Comparison of ENCODE assay signal across 25 cellular contexts in the genomic region with DNA sequence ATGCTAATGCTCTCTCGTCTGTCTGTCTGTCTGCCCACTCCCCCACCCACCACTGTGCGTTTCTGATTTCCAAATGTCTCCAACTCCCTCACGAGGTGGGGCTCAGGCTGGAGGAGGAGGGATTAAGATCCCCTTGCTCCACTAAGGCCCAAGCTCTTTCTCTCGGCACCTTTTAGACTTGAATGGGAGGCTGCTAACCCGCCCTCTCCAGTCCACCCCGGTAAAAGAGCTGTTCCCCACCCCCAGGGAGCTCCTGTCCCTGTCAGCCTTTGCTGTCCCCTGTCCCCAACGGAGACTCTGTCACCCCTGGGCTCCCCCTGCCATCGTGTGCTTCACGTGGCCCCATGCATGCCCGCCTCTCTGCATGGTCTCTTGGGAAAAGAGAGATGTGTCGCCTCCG.
DNase-seq lines count a peak whose midpoint lies in the region; ATAC-seq, FAIRE-seq and TF ChIP-seq lines count a peak whose summit lies in the region.
"Had no signal": no experiment of that assay in that cellular context is flagged by ENCODE, and none has a peak within 500 bp of the region (broad histone marks: within the 10 kb centered on the region; RNA-seq: fewer than 3 reads in every experiment).

No MANE protein-coding gene starts in this region.

- no peak for FAIRE-seq in H1 (lab: Jason Lieb, UNC)
- FAIRE-seq: GM18507 had no signal

- peak overlapping the region; percentile 34 to 88 (median 61); a peak in 20 of 22 replicates for H3K4me2 ChIP-seq in BLaER1 treated with 17β-estradiol and CSF1 and Interleukin-3, amounts not matched to agents 10 nM and 100 nM
- H3K4me2 ChIP-seq in H1 (ENCODE audit: insufficient read depth in 1 of 2, low read depth in 2 of 2, low read length in 2 of 2), result peak overlapping the region; percentile 0 to 49; a peak in 3 of 4 replicates
- no peak overlapping the region for H3K4me2 ChIP-seq in trophoblast cell (ENCODE audit: low read length)

- no peaks in the 10 kb centered on the region for H3K23me2 ChIP-seq in H1 (ENCODE audit: low read depth, low read length)

- no peaks in the 10 kb centered on the region for H3K9me3 ChIP-seq in BLaER1 treated with 17β-estradiol and CSF1 and Interleukin-3, amounts not matched to agents 10 nM and 100 nM (replicated peaks in 1 of 11)
- no peaks in the 10 kb centered on the region for H3K9me3 ChIP-seq in HUES6 (ENCODE audit: control insufficient read depth, insufficient read depth, low read depth, low read length)
- no peaks in the 10 kb centered on the region for H3K9me3 ChIP-seq in H1 (ENCODE audit: insufficient read depth in 2 of 2, low read depth in 1 of 2, low read length in 1 of 2)
- H3K9me3 ChIP-seq in trophoblast cell (ENCODE audit: insufficient read depth, low read depth, low read length), result no peaks in the 10 kb centered on the region
- H3K9me3 ChIP-seq in gastrocnemius medialis, result no peaks in the 10 kb centered on the region
- H3K9me3 ChIP-seq: esophagus muscularis mucosa, gastroesophageal sphincter, right atrium auricular region had no signal

- TF ChIP-seq EP300 in H1 (IDR thresholded peaks at IDR 0.05; ENCODE audit: borderline replicate concordance in 1 of 2, low read depth in 2 of 2, low read length in 2 of 2), result no peak

- H3K79me2 ChIP-seq in H1 (ENCODE audit: control insufficient read depth in 1 of 2, insufficient read depth in 2 of 2, low read length in 2 of 2), result no peaks in the 10 kb centered on the region
- peaks cover 2% of the 10 kb centered on the region for H3K79me2 ChIP-seq in trophoblast cell (ENCODE audit: control insufficient read depth, insufficient read depth, low read length, poor library complexity)

- H3K4me1 ChIP-seq in BLaER1 treated with 17β-estradiol and CSF1 and Interleukin-3, amounts not matched to agents 10 nM and 100 nM, result peaks cover 36 to 66% (median 48%) of the 10 kb centered on the region in 10 experiments
- H3K4me1 ChIP-seq in HUES6 (ENCODE audit: control insufficient read depth, insufficient read depth, low read length) (peaks cover 39% of the 10 kb centered on the region), H1 (replicated peaks in 1 of 4; ENCODE audit: control insufficient read depth in 3 of 4, insufficient read depth in 4 of 4, low read length in 3 of 4) (peaks cover 0 to 33% (median 22%) of the 10 kb centered on the region in 4 experiments; a peak in 6 of 7 replicates), trophoblast cell (ENCODE audit: control insufficient read depth in 1 of 2, insufficient read depth in 2 of 2, low read length in 2 of 2) (peaks cover 34 to 46% of the 10 kb centered on the region in 2 experiments), gastrocnemius medialis (no peaks in the 10 kb centered on the region)
- H3K4me1 ChIP-seq: right atrium auricular region had no signal

- peak overlapping the region; percentile 37 for H4K5ac ChIP-seq in H1 (ENCODE audit: insufficient read length, low read depth, low read length)

- H3K56ac ChIP-seq in H1 (replicated peaks; ENCODE audit: insufficient read length, low read depth, low read length), result no peak overlapping the region

- no peak overlapping the region for H2BK120ac ChIP-seq in H1 (replicated peaks; ENCODE audit: low read depth, low read length)
- peak overlapping the region; percentile 92 for H2BK120ac ChIP-seq in trophoblast cell (ENCODE audit: insufficient read depth, low read length, poor library complexity)

- no peak for TF ChIP-seq CTCF in H1 (IDR thresholded peaks at IDR 0.05; ENCODE audit: control extremely low read depth in 1 of 3, insufficient read depth in 1 of 3, low read depth in 1 of 3, low read length in 3 of 3)
- no peak for TF ChIP-seq CTCF in gastrocnemius medialis (IDR thresholded peaks at IDR 0.05 in 4 of 5, conservative IDR thresholded peaks at IDR 0.05 in 1 of 5)

- POLR2A ChIA-PET in H1 (lab: Charles Lee; ENCODE audit: partially characterized antibody), result no interaction called here
- POLR2A ChIA-PET in activated CD4-positive, alpha-beta memory T cell treated with anti-CD3 and anti-CD28 coated beads for 36 hours (lab: Charles Lee), result no interaction called here

- CTCF ChIA-PET in H1 (lab: Charles Lee; ENCODE audit: partially characterized antibody), result interaction anchor here (0.7 to 5.9 kb wide), 6 partner anchors 9 to 19 kb away, joined by 3 to 48 read pairs (median 4); no protein-coding TSS in a partner anchor
- CTCF ChIA-PET in activated CD4-positive, alpha-beta memory T cell treated with anti-CD3 and anti-CD28 coated beads for 36 hours (lab: Charles Lee), result no interaction called here

- H3K9ac ChIP-seq in BLaER1 treated with 17β-estradiol and CSF1 and Interleukin-3, amounts not matched to agents 10 nM and 100 nM, result peak overlapping the region in 8 of 11 experiments; percentile 31 to 64 (median 50); a peak in 10 of 22 replicates
- peak overlapping the region; percentile 59 for H3K9ac ChIP-seq in HUES6 (ENCODE audit: low read length)
- no peak overlapping the region for H3K9ac ChIP-seq in H1 (replicated peaks in 1 of 4; ENCODE audit: extremely low read depth in 1 of 4, low read depth in 3 of 4, low read length in 3 of 4)
- H3K9ac ChIP-seq in trophoblast cell (ENCODE audit: low read length), result no peak overlapping the region

- H3K4me3 Mint-ChIP-seq in activated CD4-positive, alpha-beta memory T cell treated with anti-CD3 and anti-CD28 coated beads for 36 hours, result no peak overlapping the region
- H3K4me3 Mint-ChIP-seq: activated CD4-positive, alpha-beta T cell treated with anti-CD3 and anti-CD28 coated beads, Interleukin-2, amount 10 ng/mL, durations not matched to agents 7 days and 5 days; CD4-positive, CD25-positive, alpha-beta regulatory T cell; HFFc6; memory B cell; naive B cell had no signal

- DNase-seq in H1 (ENCODE audit: low read depth in 1 of 2, low spot score in 2 of 2) (no peak), trophoblast cell (no peak), activated gamma-delta T cell treated with Interleukin-2 at 50 U/mL for 16 hours (no peak), gastrocnemius medialis (no peak)
- no peak for DNase-seq in activated CD4-positive, alpha-beta memory T cell treated with anti-CD3 and anti-CD28 coated beads for 36 hours
- DNase-seq: activated CD4-positive, alpha-beta T cell treated with anti-CD3 and anti-CD28 coated beads, Interleukin-2, amount 10 ng/mL, durations not matched to agents 7 days and 5 days; activated CD8-positive, alpha-beta memory T cell treated with anti-CD3 and anti-CD28 coated beads, Interleukin-2, amount 50 U/mL, for 4 hours; CD4-positive, CD25-positive, alpha-beta regulatory T cell; effector memory CD4-positive, alpha-beta T cell; HFFc6; kidney glomerular epithelial cell; MV-4-11; naive B cell; NCI-H187 treated with DMSO at 0.1 percent for 48 hours; T-helper 2 cell had no signal

- H3K4me1 Mint-ChIP-seq in activated CD4-positive, alpha-beta memory T cell treated with anti-CD3 and anti-CD28 coated beads for 36 hours (ENCODE audit: low read depth), result peaks cover 12% of the 10 kb centered on the region

- TF ChIP-seq POLR2A in H1 (IDR thresholded peaks at IDR 0.05; ENCODE audit: control extremely low read depth in 1 of 2, low read depth in 2 of 2, low read length in 2 of 2) (no peak), gastrocnemius medialis (IDR thresholded peaks at IDR 0.05) (no peak)

- H3K14ac ChIP-seq in H1 (ENCODE audit: insufficient read length) (no peak overlapping the region), trophoblast cell (ENCODE audit: low read length) (peak overlapping the region; percentile 81)

- peaks cover 0 to 52% (median 15%) of the 10 kb centered on the region in 11 experiments; a peak in 11 of 22 replicates for H4K20me1 ChIP-seq in BLaER1 treated with 17β-estradiol and CSF1 and Interleukin-3, amounts not matched to agents 10 nM and 100 nM
- no peaks in the 10 kb centered on the region for H4K20me1 ChIP-seq in H1 (replicated peaks in 1 of 2; ENCODE audit: control insufficient read depth in 1 of 2, insufficient read depth in 2 of 2, low read length in 2 of 2)

- no peak overlapping the region for H3K4me3 ChIP-seq in BLaER1 treated with 17β-estradiol and CSF1 and Interleukin-3, amounts not matched to agents 10 nM and 100 nM
- H3K4me3 ChIP-seq in HUES6 (ENCODE audit: low read depth, low read length) (no peak overlapping the region), H1 (ENCODE audit: extremely low read depth in 1 of 4, insufficient read depth in 2 of 4, low read depth in 3 of 4, low read length in 4 of 4) (no peak overlapping the region), trophoblast cell (ENCODE audit: low read depth, low read length) (no peak overlapping the region), gastrocnemius medialis (no peak overlapping the region)
- H3K4me3 ChIP-seq: esophagus muscularis mucosa, gastroesophageal sphincter, right atrium auricular region had no signal

- in situ Hi-C loops in gastrocnemius medialis (cut with MboI; ENCODE audit: low sequenced_read_pairs in 4 of 4), result loop anchor here in 1 of 4 donors (10.0 kb wide), 1 partner anchor 306 kb away; no protein-coding TSS in a partner anchor

- H2BK12ac ChIP-seq in H1 (ENCODE audit: low read depth, low read length) (no peak overlapping the region), trophoblast cell (ENCODE audit: low read length) (peak overlapping the region; percentile 99)

- H3K36me3 Mint-ChIP-seq in activated CD4-positive, alpha-beta memory T cell treated with anti-CD3 and anti-CD28 coated beads for 36 hours, result peaks cover 12% of the 10 kb centered on the region

- ATAC-seq in GM18909 (IDR thresholded peaks at IDR 0.05; ENCODE audit: poor library complexity, unreplicated experiment), result no peak
- ATAC-seq in gastrocnemius medialis, result no peak
- ATAC-seq: gastroesophageal sphincter, Panc1 had no signal

- H3K27me3 ChIP-seq in BLaER1 treated with 17β-estradiol and CSF1 and Interleukin-3, amounts not matched to agents 10 nM and 100 nM, result no peaks in the 10 kb centered on the region
- no peaks in the 10 kb centered on the region for H3K27me3 ChIP-seq in HUES6 (ENCODE audit: control insufficient read depth, insufficient read depth, low read length)
- no peaks in the 10 kb centered on the region for H3K27me3 ChIP-seq in H1 (replicated peaks in 1 of 4; ENCODE audit: control insufficient read depth in 3 of 4, extremely low read depth in 1 of 4, insufficient read depth in 3 of 4, low read length in 3 of 4)
- no peaks in the 10 kb centered on the region for H3K27me3 ChIP-seq in trophoblast cell (ENCODE audit: insufficient read depth, low read length)
- H3K27me3 ChIP-seq in gastrocnemius medialis, result no peaks in the 10 kb centered on the region
- H3K27me3 ChIP-seq: esophagus muscularis mucosa, gastroesophageal sphincter, right atrium auricular region had no signal

- H4K8ac ChIP-seq in H1 (ENCODE audit: extremely low read depth, insufficient read depth, low read length), result no peak overlapping the region
- H4K8ac ChIP-seq in trophoblast cell (ENCODE audit: low read depth, low read length), result peak overlapping the region; percentile 15

- intact Hi-C loops in activated CD4-positive, alpha-beta memory T cell treated with anti-CD3 and anti-CD28 coated beads for 36 hours (cut with micrococcal nuclease), result no loop called here
- intact Hi-C loops in gastrocnemius medialis (cut with DNase I; ENCODE audit: low total_unique reads), result no loop called here

- peak overlapping the region; percentile 86; the same call in 1 of the 2 replicates for H2BK20ac ChIP-seq in H1 (ENCODE audit: low read length)

- no peaks in the 10 kb centered on the region for H3K9me3 Mint-ChIP-seq in activated CD4-positive, alpha-beta memory T cell treated with anti-CD3 and anti-CD28 coated beads for 36 hours
- H3K9me3 Mint-ChIP-seq: activated CD4-positive, alpha-beta T cell treated with anti-CD3 and anti-CD28 coated beads, Interleukin-2, amount 10 ng/mL, durations not matched to agents 7 days and 5 days; HFFc6; memory B cell; naive B cell had no signal

- no peak overlapping the region for H2BK15ac ChIP-seq in H1 (ENCODE audit: low read length)

- WGBS in H1 (ENCODE audit: extremely low coverage in 1 of 2, insufficient coverage in 1 of 2, insufficient read length in 1 of 2, insufficient replicate concordance in 2 of 2, low coverage in 1 of 2, low lambda C conversion rate in 2 of 2, missing lambda C conversion rate in 1 of 2), 2 experiments, result 39% methylated on average over 7 of the region's 12 CpGs; no CpG with 5 or more reads in 1 of the 2 experiments
- WGBS in trophoblast cell (ENCODE audit: extremely low coverage, insufficient coverage, insufficient read length), result no CpG with 5 or more reads among the region's 12 CpGs

- H2AK5ac ChIP-seq in H1 (ENCODE audit: low read depth, low read length) (peak overlapping the region; percentile 60; the same call in 1 of the 2 replicates), trophoblast cell (ENCODE audit: low read length) (peak overlapping the region; percentile 97)

- TF ChIP-seq RAD21 in H1 (IDR thresholded peaks at IDR 0.05 in 1 of 2, conservative IDR thresholded peaks at IDR 0.05 in 1 of 2; ENCODE audit: low read depth in 2 of 2, low read length in 2 of 2), result no peak

- H2AFZ ChIP-seq in H1 (ENCODE audit: low read length), result no peak overlapping the region
- no peak overlapping the region for H2AFZ ChIP-seq in trophoblast cell (ENCODE audit: insufficient read depth, low read length, poor library complexity)

- peak overlapping the region; percentile 92 for H3K4ac ChIP-seq in H1 (replicated peaks; ENCODE audit: insufficient read length, low read depth, low read length)
- peak overlapping the region; percentile 84 for H3K4ac ChIP-seq in trophoblast cell (ENCODE audit: low read depth, low read length)

- peaks cover 40 to 41% (median 40%) of the 10 kb centered on the region in 11 experiments for H3K36me3 ChIP-seq in BLaER1 treated with 17β-estradiol and CSF1 and Interleukin-3, amounts not matched to agents 10 nM and 100 nM
- H3K36me3 ChIP-seq in HUES6 (ENCODE audit: control insufficient read depth, insufficient read depth, low read length) (peaks cover 40% of the 10 kb centered on the region), H1 (ENCODE audit: control insufficient read depth in 2 of 4, insufficient read depth in 4 of 4, low read length in 3 of 4) (peaks cover 3 to 14% (median 9%) of the 10 kb centered on the region in 4 experiments; a peak in 7 of 8 replicates), trophoblast cell (ENCODE audit: control insufficient read depth in 1 of 2, insufficient read depth in 2 of 2, low read length in 2 of 2) (peaks cover 37 to 41% of the 10 kb centered on the region in 2 experiments), gastrocnemius medialis (no peaks in the 10 kb centered on the region)

- H4K12ac ChIP-seq in trophoblast cell (ENCODE audit: low read depth, low read length), result no peak overlapping the region

- H3K23ac ChIP-seq in H1 (ENCODE audit: insufficient read length) (no peak overlapping the region), trophoblast cell (ENCODE audit: low read length) (no peak overlapping the region)

- H3K27ac ChIP-seq in BLaER1 treated with 17β-estradiol and CSF1 and Interleukin-3, amounts not matched to agents 10 nM and 100 nM, result peak overlapping the region in 9 of 11 experiments; percentile 44 to 82 (median 68); a peak in 16 of 22 replicates
- H3K27ac ChIP-seq in HUES6 (ENCODE audit: low read depth, low read length) (no peak overlapping the region), H1 (ENCODE audit: low read depth, low read length) (no peak overlapping the region), trophoblast cell (ENCODE audit: low read depth, low read length) (peak overlapping the region; percentile 67), gastrocnemius medialis (no peak overlapping the region)
- H3K27ac ChIP-seq: esophagus muscularis mucosa, gastroesophageal sphincter, right atrium auricular region, VCaP had no signal

- no peaks in the 10 kb centered on the region for H3K27me3 Mint-ChIP-seq in activated CD4-positive, alpha-beta memory T cell treated with anti-CD3 and anti-CD28 coated beads for 36 hours
- H3K27me3 Mint-ChIP-seq: activated CD4-positive, alpha-beta T cell treated with anti-CD3 and anti-CD28 coated beads, Interleukin-2, amount 10 ng/mL, durations not matched to agents 7 days and 5 days; CD4-positive, CD25-positive, alpha-beta regulatory T cell; memory B cell; naive B cell had no signal

- H2BK5ac ChIP-seq in H1 (ENCODE audit: low read depth, low read length) (0 out of 2 replicates have a peak overlapping the region, but pooled peaks have one; percentile 24), trophoblast cell (ENCODE audit: low read depth, low read length, poor library complexity) (peak overlapping the region; percentile 87)

- H3K27ac Mint-ChIP-seq in activated CD4-positive, alpha-beta memory T cell treated with anti-CD3 and anti-CD28 coated beads for 36 hours, result no peak overlapping the region
- H3K27ac Mint-ChIP-seq: activated CD4-positive, alpha-beta T cell treated with anti-CD3 and anti-CD28 coated beads, Interleukin-2, amount 10 ng/mL, durations not matched to agents 7 days and 5 days; HFFc6; memory B cell; naive B cell had no signal

- peak overlapping the region; percentile 54 for H4K91ac ChIP-seq in H1 (replicated peaks; ENCODE audit: insufficient read length, low read length)
- H4K91ac ChIP-seq in trophoblast cell (ENCODE audit: low read depth, low read length), result peak overlapping the region; percentile 95

- peak overlapping the region; percentile 83 for H3K18ac ChIP-seq in H1 (ENCODE audit: extremely low read depth, low read length)
- peak overlapping the region; percentile 95 for H3K18ac ChIP-seq in trophoblast cell (ENCODE audit: low read length)

- no peaks in the 10 kb centered on the region for H3K79me1 ChIP-seq in H1 (ENCODE audit: low read depth, low read length)
- peaks cover 45% of the 10 kb centered on the region for H3K79me1 ChIP-seq in trophoblast cell (ENCODE audit: low read length)

Comparison
In these comparisons a context has a peak if more than half of its experiments do, and no peak if none do; other contexts are left out.
1. H3K27ac ChIP-seq: peak in BLaER1 treated with 17β-estradiol and CSF1 and Interleukin-3, amounts not matched to agents 10 nM and 100 nM (9 of 11) and trophoblast cell (single experiment); none in HUES6 (single experiment), H1 (single experiment) and gastrocnemius medialis (0 of 4).
2. H3K9ac ChIP-seq: peak in BLaER1 treated with 17β-estradiol and CSF1 and Interleukin-3, amounts not matched to agents 10 nM and 100 nM (8 of 11) and HUES6 (single experiment); none in H1 (0 of 4) and trophoblast cell (single experiment).